Comparison of ENCODE assay signal across 8 cellular contexts in the genomic region with DNA sequence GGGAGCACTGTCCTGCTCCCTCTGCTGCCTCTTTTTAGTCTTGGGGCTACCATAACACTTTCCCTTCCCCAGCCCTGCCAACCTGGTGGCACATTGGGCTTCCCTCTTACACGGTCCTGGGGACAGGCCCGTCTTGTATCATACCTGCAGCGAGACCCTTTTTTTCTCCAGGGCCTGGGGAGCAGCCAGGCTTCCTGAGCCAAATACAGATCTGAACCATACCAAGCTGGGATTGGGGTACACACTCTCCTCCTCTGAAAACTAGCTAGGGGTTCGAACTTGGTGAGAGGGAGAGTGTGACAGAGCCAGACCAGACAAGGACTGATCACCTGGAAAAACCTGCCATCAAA.
DNase-seq lines count a peak whose midpoint lies in the region; ATAC-seq, FAIRE-seq and TF ChIP-seq lines count a peak whose summit lies in the region.
"Not testable (repeated sequence)": the region's sequence is repeated elsewhere in the genome, so short reads cannot be mapped to it uniquely, and the experiment has no call there.

No MANE protein-coding gene starts in this region.

- peak overlapping the region; percentile 47 for H3K4ac ChIP-seq in H9 (ENCODE audit: low read depth, low read length)

- TF ChIP-seq EP300 in A549 (IDR thresholded peaks at IDR 0.05); K562 (IDR thresholded peaks at IDR 0.05; ENCODE audit: low read length): not testable (repeated sequence)

- H2BK5ac ChIP-seq in H9 (ENCODE audit: insufficient read length, low read length) = not testable (repeated sequence)

- FAIRE-seq in A549 (lab: Jason Lieb, UNC); K562 (lab: Jason Lieb, UNC): not testable (repeated sequence)

- not testable (repeated sequence) for H3K79me2 ChIP-seq in H9 (ENCODE audit: insufficient read depth, low read length)
- H3K79me2 ChIP-seq in K562 (ENCODE audit: control insufficient read depth, insufficient read depth, low read length) = peaks cover 16% of the 10 kb centered on the region

- CTCF ChIA-PET in A549 (lab: Yijun Ruan, JAX); Panc1 (lab: Charles Lee); activated CD8-positive, alpha-beta memory T cell treated with anti-CD3 and anti-CD28 coated beads, Interleukin-2, amount 10 ng/mL, durations not matched to agents 7 days and 5 days (lab: Charles Lee); K562 (lab: Yijun Ruan, JAX; ENCODE audit: low intra/inter-chr PET ratio): not testable (repeated sequence)

- H3K9me3 ChIP-seq in A549; H9 (ENCODE audit: control insufficient read depth, low read depth, low read length); Panc1 (ENCODE audit: control insufficient read depth, insufficient read depth, low read depth, low read length); K562 (replicated peaks; ENCODE audit: control insufficient read depth, insufficient read depth, low read depth, low read length); iPS-20b (ENCODE audit: insufficient read depth, low read depth, low read length): not testable (repeated sequence)

- H3K4me2 ChIP-seq in A549 = peak overlapping the region; percentile 97
- H3K4me2 ChIP-seq in H9 (ENCODE audit: insufficient read depth, insufficient read length, low read length) = not testable (repeated sequence)
- H3K4me2 ChIP-seq in K562 (ENCODE audit: insufficient read depth, low read length) = peak overlapping the region; percentile 95

- not testable (repeated sequence) for H2BK15ac ChIP-seq in H9 (ENCODE audit: low read depth, low read length)

- not testable (repeated sequence) for H3K79me1 ChIP-seq in H9 (ENCODE audit: insufficient read depth, low read depth, low read length, poor library complexity, severe bottlenecking)

- WGBS in A549 (ENCODE audit: missing lambda C conversion rate) = 95% methylated on average over 4 of the region's 4 CpGs
- no CpG with 5 or more reads among the region's 4 CpGs for WGBS in H9 (ENCODE audit: extremely low coverage, insufficient read length, low lambda C conversion rate)
- 55% methylated on average over 2 of the region's 4 CpGs for WGBS in K562 (ENCODE audit: insufficient coverage, low coverage, missing lambda C conversion rate)

- peak overlapping the region; percentile 98 for H4K91ac ChIP-seq in H9 (ENCODE audit: insufficient read length, low read depth, low read length)

- not testable (repeated sequence) for H3K9me1 ChIP-seq in K562 (ENCODE audit: control insufficient read depth, insufficient read depth, low read length)

- not testable (repeated sequence) for H3K56ac ChIP-seq in H9 (ENCODE audit: insufficient read length, low read depth, low read length)

- not testable (repeated sequence) for H2BK20ac ChIP-seq in H9 (ENCODE audit: low read depth, low read length, poor library complexity, severe bottlenecking)

- peak overlapping the region; percentile 94 for H3K18ac ChIP-seq in H9 (ENCODE audit: insufficient read length, low read depth, low read length)

- intact Hi-C loops in Panc1 (cut with micrococcal nuclease; ENCODE audit: unreplicated experiment); K562 (cut with micrococcal nuclease): not testable (repeated sequence)

- H3K4me1 Mint-ChIP-seq in H9 = peaks cover 30 to 37% of the 10 kb centered on the region in 2 experiments
- peaks cover 29% of the 10 kb centered on the region for H3K4me1 Mint-ChIP-seq in activated CD8-positive, alpha-beta memory T cell treated with anti-CD3 and anti-CD28 coated beads, Interleukin-2, amount 10 ng/mL, durations not matched to agents 7 days and 5 days
- H3K4me1 Mint-ChIP-seq in neural crest cell = peaks cover 26% of the 10 kb centered on the region
- H3K4me1 Mint-ChIP-seq in stimulated activated memory B cell treated with anti-CD40 and anti-IgM and Interleukin-4, amounts not matched to agents 10 μg/mL and 1 μg/mL and 100 μg/mL, for 72 hours = peaks cover 23% of the 10 kb centered on the region

- not testable (repeated sequence) for TF ChIP-seq RAD21 in A549 (conservative IDR thresholded peaks at IDR 0.05 in 1 of 2, IDR thresholded peaks at IDR 0.05 in 1 of 2); K562 (CRISPR knock-in tag; conservative IDR thresholded peaks at IDR 0.05 in 1 of 2, IDR thresholded peaks at IDR 0.05 in 1 of 2)

- H3K4me3 Mint-ChIP-seq in H9 (peak overlapping the region; percentile 93 to 94), neural crest cell (peak overlapping the region; percentile 95)
- peak overlapping the region; percentile 98 for H3K4me3 Mint-ChIP-seq in activated CD8-positive, alpha-beta memory T cell treated with anti-CD3 and anti-CD28 coated beads, Interleukin-2, amount 10 ng/mL, durations not matched to agents 7 days and 5 days
- H3K4me3 Mint-ChIP-seq in stimulated activated memory B cell treated with anti-CD40 and anti-IgM and Interleukin-4, amounts not matched to agents 10 μg/mL and 1 μg/mL and 100 μg/mL, for 72 hours = peak overlapping the region; percentile 89

- H4K8ac ChIP-seq in H9 (replicated peaks; ENCODE audit: insufficient read length, low read depth, low read length) = not testable (repeated sequence)

- H3T11ph ChIP-seq in H9 (ENCODE audit: low read length) = peak overlapping the region; percentile 70

- not testable (repeated sequence) for ATAC-seq in A549; Panc1; activated CD8-positive, alpha-beta memory T cell treated with anti-CD3 and anti-CD28 coated beads, Interleukin-2, amount 10 ng/mL, durations not matched to agents 7 days and 5 days; K562; stimulated activated memory B cell treated with anti-CD40 and anti-IgM and Interleukin-4, amounts not matched to agents 10 μg/mL and 1 μg/mL and 100 μg/mL, for 72 hours

- not testable (repeated sequence) for H3K36me3 ChIP-seq in Panc1 (ENCODE audit: control insufficient read depth, insufficient read depth, low read length); K562 (ENCODE audit: control insufficient read depth, insufficient read depth, low read length); iPS-20b (ENCODE audit: insufficient read depth, low read depth, low read length)

- not testable (repeated sequence) for H2AK5ac ChIP-seq in H9 (ENCODE audit: insufficient read length, low read length)

- H4K5ac ChIP-seq in H9 (ENCODE audit: insufficient read length, low read depth, low read length) = not testable (repeated sequence)

- H3K4me1 ChIP-seq in A549 = peaks cover 20% of the 10 kb centered on the region; the same call in 2 of the 3 replicates
- H3K4me1 ChIP-seq in H9 (ENCODE audit: insufficient read depth, low read length); Panc1 (ENCODE audit: control insufficient read depth, insufficient read depth, low read length); iPS-20b (ENCODE audit: insufficient read depth, low read length): not testable (repeated sequence)
- H3K4me1 ChIP-seq in K562 (replicated peaks in 1 of 2; ENCODE audit: control insufficient read depth in 2 of 2, insufficient read depth in 2 of 2, low read length in 2 of 2) = peaks cover 9 to 27% of the 10 kb centered on the region in 2 experiments; a peak in 4 of 5 replicates

- POLR2A ChIA-PET in A549 (lab: Yijun Ruan, JAX); Panc1 (lab: Charles Lee): not testable (repeated sequence)
- POLR2A ChIA-PET in K562 (lab: Yijun Ruan, JAX) = interaction anchor here (0.6 kb wide), 1 partner anchor 56 kb away, joined by 3 read pairs; no protein-coding TSS in a partner anchor

- not testable (repeated sequence) for H3K27me3 Mint-ChIP-seq in H9 (ENCODE audit: low read depth); activated CD8-positive, alpha-beta memory T cell treated with anti-CD3 and anti-CD28 coated beads, Interleukin-2, amount 10 ng/mL, durations not matched to agents 7 days and 5 days; neural crest cell (ENCODE audit: low read depth); stimulated activated memory B cell treated with anti-CD40 and anti-IgM and Interleukin-4, amounts not matched to agents 10 μg/mL and 1 μg/mL and 100 μg/mL, for 72 hours

- H3K27ac ChIP-seq in A549 (peak overlapping the region in 1 of 2 experiments; percentile 90; a peak in 4 of 6 replicates), Panc1 (ENCODE audit: low read length) (peak overlapping the region; percentile 97; the same call in 1 of the 2 replicates), K562 (ENCODE audit: extremely low read depth, low read depth, low read length) (peak overlapping the region; percentile 90; the same call in 2 of the 3 replicates), iPS-20b (ENCODE audit: low read length) (peak overlapping the region; percentile 75)
- H3K27ac ChIP-seq in H9 (ENCODE audit: insufficient read length, low read depth, low read length) = not testable (repeated sequence)

- H3K9ac ChIP-seq in H9 (ENCODE audit: extremely low read depth, insufficient read length, low read length) = not testable (repeated sequence)
- H3K9ac ChIP-seq in K562 (ENCODE audit: insufficient read depth in 1 of 2, low read depth in 2 of 2, low read length in 2 of 2) (peak overlapping the region; percentile 93 to 98), iPS-20b (ENCODE audit: low read depth, low read length) (peak overlapping the region; percentile 35; the same call in 1 of the 2 replicates)

- not testable (repeated sequence) for TF ChIP-seq POLR2A in A549 (IDR thresholded peaks at IDR 0.05; ENCODE audit: low read length); K562 (conservative IDR thresholded peaks at IDR 0.05)

- H2AFZ ChIP-seq in H9 (ENCODE audit: low read length) = not testable (repeated sequence)
- peak overlapping the region; percentile 97 for H2AFZ ChIP-seq in K562 (ENCODE audit: low read depth, low read length)

- H3K23me2 ChIP-seq in H9 (ENCODE audit: insufficient read length, low read depth, low read length, poor library complexity, severe bottlenecking) = not testable (repeated sequence)

- peak overlapping the region; percentile 56 for H3K14ac ChIP-seq in H9 (ENCODE audit: insufficient read depth, low read length)

- not testable (repeated sequence) for H3K23ac ChIP-seq in H9 (ENCODE audit: insufficient read length, low read depth, low read length)

- H3K36me3 Mint-ChIP-seq in H9 (ENCODE audit: insufficient read depth in 1 of 3, low read depth in 3 of 3); activated CD8-positive, alpha-beta memory T cell treated with anti-CD3 and anti-CD28 coated beads, Interleukin-2, amount 10 ng/mL, durations not matched to agents 7 days and 5 days; neural crest cell (ENCODE audit: low read depth); stimulated activated memory B cell treated with anti-CD40 and anti-IgM and Interleukin-4, amounts not matched to agents 10 μg/mL and 1 μg/mL and 100 μg/mL, for 72 hours: not testable (repeated sequence)

- not testable (repeated sequence) for H3K4me3 ChIP-seq in A549; iPS-20b (ENCODE audit: low read length)
- H3K4me3 ChIP-seq in Panc1 (ENCODE audit: low read depth in 2 of 2, low read length in 2 of 2) (peak overlapping the region in 1 of 2 experiments; percentile 99; a peak in 1 of 4 replicates), K562 (peak overlapping the region; percentile 77)

- not testable (repeated sequence) for TF ChIP-seq CTCF in A549 (IDR thresholded peaks at IDR 0.05); H9 (conservative IDR thresholded peaks at IDR 0.05); Panc1 (IDR thresholded peaks at IDR 0.05); K562 (IDR thresholded peaks at IDR 0.05 in 2 of 3, conservative IDR thresholded peaks at IDR 0.05 in 1 of 3; ENCODE audit: insufficient read depth in 2 of 3, low read depth in 1 of 3, low read length in 3 of 3); neural crest cell (conservative IDR thresholded peaks at IDR 0.05)

- H3K9me3 Mint-ChIP-seq in H9; activated CD8-positive, alpha-beta memory T cell treated with anti-CD3 and anti-CD28 coated beads, Interleukin-2, amount 10 ng/mL, durations not matched to agents 7 days and 5 days (ENCODE audit: low read depth); neural crest cell; stimulated activated memory B cell treated with anti-CD40 and anti-IgM and Interleukin-4, amounts not matched to agents 10 μg/mL and 1 μg/mL and 100 μg/mL, for 72 hours: not testable (repeated sequence)

- DNase-seq in A549 (ENCODE audit: low read depth in 1 of 2, low spot score in 1 of 2); H9; Panc1 (ENCODE audit: low read depth, low spot score); activated CD8-positive, alpha-beta memory T cell treated with anti-CD3 and anti-CD28 coated beads, Interleukin-2, amount 10 ng/mL, durations not matched to agents 7 days and 5 days; K562 (ENCODE audit: extremely low read depth in 1 of 4, low spot score in 3 of 4); neural crest cell (ENCODE audit: low read depth, low spot score): not testable (repeated sequence)

- BruUV-seq in Panc1 (replicated peaks; lab: Mats Ljungman, UMichigan); K562 (replicated peaks; lab: Mats Ljungman, UMichigan): not testable (repeated sequence)

- not testable (repeated sequence) for H3K27me3 ChIP-seq in H9 (ENCODE audit: insufficient read depth, low read length); Panc1 (ENCODE audit: control insufficient read depth, insufficient read depth, low read length); K562 (ENCODE audit: control insufficient read depth in 2 of 2, insufficient read depth in 2 of 2, low read length in 2 of 2); iPS-20b (ENCODE audit: insufficient read depth, low read length)

- peak overlapping the region; percentile 95 for H2BK120ac ChIP-seq in H9 (ENCODE audit: low read depth, low read length, poor library complexity, severe bottlenecking)

- peak overlapping the region; percentile 98 to 100 (median 100) for H3K27ac Mint-ChIP-seq in H9
- H3K27ac Mint-ChIP-seq in activated CD8-positive, alpha-beta memory T cell treated with anti-CD3 and anti-CD28 coated beads, Interleukin-2, amount 10 ng/mL, durations not matched to agents 7 days and 5 days = peak overlapping the region; percentile 99
- H3K27ac Mint-ChIP-seq in neural crest cell (ENCODE audit: unreplicated experiment) = peak overlapping the region; percentile 100
- H3K27ac Mint-ChIP-seq in stimulated activated memory B cell treated with anti-CD40 and anti-IgM and Interleukin-4, amounts not matched to agents 10 μg/mL and 1 μg/mL and 100 μg/mL, for 72 hours = peak overlapping the region; percentile 88

- H2BK12ac ChIP-seq in H9 (ENCODE audit: insufficient read length, low read depth, low read length) = peak overlapping the region; percentile 77

- in situ Hi-C loops in Panc1 (cut with HindIII; ENCODE audit: low pct_unique_long_range_greater_than_20kb, low sequenced_read_pairs); K562 (cut with MboI): not testable (repeated sequence)

- not testable (repeated sequence) for H4K20me1 ChIP-seq in H9 (ENCODE audit: control insufficient read depth, insufficient read depth, insufficient read length); K562 (replicated peaks; ENCODE audit: control insufficient read depth, insufficient read depth, low read length)
